8 cellular contexts compared by ENCODE assay signal in genomic region chr5:65927497-65928340, GRCh38. TPM values are rescaled to one million over a fixed set of nuclear protein-coding genes. Genes with fewer than 3 reads are reported as not detected.
A peak's percentile ranks its signal among the peaks of the same experiment; 100 is the strongest.
DNase-seq lines count a peak whose midpoint lies in the region; ATAC-seq, FAIRE-seq and TF ChIP-seq lines count a peak whose summit lies in the region.

No MANE protein-coding gene starts in this region.

- H3K27me3 ChIP-seq in KMS-11 (ENCODE audit: insufficient read depth, low read depth) (no peaks in the 10 kb centered on the region), parathyroid adenoma (ENCODE audit: control insufficient read depth, insufficient read depth, low read length) (no peaks in the 10 kb centered on the region)

- no peaks in the 10 kb centered on the region for H3K27me3 Mint-ChIP-seq in activated T-cell treated with anti-CD3 and anti-CD28 coated beads, Interleukin-2, amount 50 U/mL, for 24 hours

- H3K36me3 ChIP-seq in KMS-11 (ENCODE audit: insufficient read depth) (no peaks in the 10 kb centered on the region), parathyroid adenoma (ENCODE audit: control insufficient read depth, insufficient read depth, low read length) (no peaks in the 10 kb centered on the region)

- peaks cover 45% of the 10 kb centered on the region for H3K4me1 Mint-ChIP-seq in activated T-cell treated with anti-CD3 and anti-CD28 coated beads, Interleukin-2, amount 50 U/mL, for 24 hours (ENCODE audit: low read depth)

- peak overlapping the region; percentile 92 for H3K4me3 Mint-ChIP-seq in activated T-cell treated with anti-CD3 and anti-CD28 coated beads, Interleukin-2, amount 50 U/mL, for 24 hours

- peaks cover 45% of the 10 kb centered on the region for H3K4me1 ChIP-seq in KMS-11 (ENCODE audit: low read depth, poor library complexity, severe bottlenecking)
- no peaks in the 10 kb centered on the region for H3K4me1 ChIP-seq in parathyroid adenoma

- H4K20me1 ChIP-seq in KMS-11 (ENCODE audit: insufficient read depth): no peaks in the 10 kb centered on the region

- H3K79me2 ChIP-seq in KMS-11 (ENCODE audit: insufficient read depth, low read depth) (peaks cover 66% of the 10 kb centered on the region), parathyroid adenoma (peaks cover 11% of the 10 kb centered on the region)

- H3K36me3 Mint-ChIP-seq in activated T-cell treated with anti-CD3 and anti-CD28 coated beads, Interleukin-2, amount 50 U/mL, for 24 hours (ENCODE audit: low read depth): peaks cover 36% of the 10 kb centered on the region

- CTCF ChIA-PET in AG04449 (lab: Yijun Ruan, JAX): interaction anchor here (1.5 kb wide), 1 partner anchor 10 kb away, joined by 3 read pairs; no protein-coding TSS in a partner anchor

- TF ChIP-seq POLR2A in GM12892 (IDR thresholded peaks at IDR 0.05; ENCODE audit: low read depth, low read length): no peak

- H2AFZ ChIP-seq in KMS-11 (ENCODE audit: low read depth): peak overlapping the region; percentile 39
- peak overlapping the region; percentile 97 for H2AFZ ChIP-seq in parathyroid adenoma

- POLR2A ChIA-PET in AG04449 (lab: Yijun Ruan, JAX): interaction anchor here (0.6 kb wide), 1 partner anchor 19 kb away, joined by 3 read pairs; no protein-coding TSS in a partner anchor

- H3K9ac ChIP-seq in KMS-11: peak overlapping the region; percentile 92
- H3K9ac ChIP-seq in parathyroid adenoma: no peak overlapping the region

- H3K4me3 ChIP-seq in AG04449 (ENCODE audit: low read depth, low read length) (peak overlapping the region; percentile 68), KMS-11 (IDR thresholded peaks at IDR 0.05; ENCODE audit: insufficient read depth, low read depth, low read length) (no peak overlapping the region), fibroblast of villous mesenchyme (ENCODE audit: low read depth, low read length) (peak overlapping the region; percentile 88), parathyroid adenoma (ENCODE audit: low read depth, low read length) (peak overlapping the region; percentile 95)

- DNase-seq in AG04449 (ENCODE audit: low read depth, low spot score) (no peak), GM12892 (ENCODE audit: insufficient read length) (no peak), fibroblast of villous mesenchyme (ENCODE audit: low read depth) (peak; percentile 68), NCI-H510A (lab: John Stamatoyannopoulos, UW) (no peak)
- DNase-seq in activated T-cell treated with anti-CD3 and anti-CD28 coated beads, Interleukin-2, amount 50 U/mL, for 24 hours: no peak

- TF ChIP-seq CTCF in AG04449 (IDR thresholded peaks at IDR 0.05; ENCODE audit: insufficient read depth, low read length, missing control alignments) (no peak), KMS-11 (conservative IDR thresholded peaks at IDR 0.05; ENCODE audit: low read depth, low read length) (no peak), fibroblast of villous mesenchyme (IDR thresholded peaks at IDR 0.05; ENCODE audit: insufficient read depth, low read depth, low read length) (no peak), parathyroid adenoma (IDR thresholded peaks at IDR 0.05) (no peak)

- no peaks in the 10 kb centered on the region for H3K9me3 Mint-ChIP-seq in activated T-cell treated with anti-CD3 and anti-CD28 coated beads, Interleukin-2, amount 50 U/mL, for 24 hours

- ATAC-seq in GM21737 (IDR thresholded peaks at IDR 0.05; ENCODE audit: unreplicated experiment): no peak

- H3K27ac Mint-ChIP-seq in activated T-cell treated with anti-CD3 and anti-CD28 coated beads, Interleukin-2, amount 50 U/mL, for 24 hours: peak overlapping the region; percentile 97

- H3K9me3 ChIP-seq in parathyroid adenoma (ENCODE audit: control insufficient read depth, low read length): no peaks in the 10 kb centered on the region

- peak overlapping the region; percentile 95 for H3K27ac ChIP-seq in KMS-11
- H3K27ac ChIP-seq in parathyroid adenoma: no peak overlapping the region

- H3K4me2 ChIP-seq in KMS-11 (peak overlapping the region; percentile 87), parathyroid adenoma (ENCODE audit: low read length) (peak overlapping the region; percentile 95)

- FAIRE-seq in GM12892 (lab: Jason Lieb, UNC): peak; percentile 53

RNA-seq across cellular contexts. Expression of gene ERBIN, which starts 1.3 kb away (rescaled TPM):
- polyA plus RNA-seq in GM12892 (2012; ENCODE audit: missing spikeins): 40.0 TPM
- 132 and 233 TPM in 2 replicates for total RNA-seq in fibroblast of villous mesenchyme
